Comparison of ENCODE assay signal across 8 cellular contexts in the genomic region with DNA sequence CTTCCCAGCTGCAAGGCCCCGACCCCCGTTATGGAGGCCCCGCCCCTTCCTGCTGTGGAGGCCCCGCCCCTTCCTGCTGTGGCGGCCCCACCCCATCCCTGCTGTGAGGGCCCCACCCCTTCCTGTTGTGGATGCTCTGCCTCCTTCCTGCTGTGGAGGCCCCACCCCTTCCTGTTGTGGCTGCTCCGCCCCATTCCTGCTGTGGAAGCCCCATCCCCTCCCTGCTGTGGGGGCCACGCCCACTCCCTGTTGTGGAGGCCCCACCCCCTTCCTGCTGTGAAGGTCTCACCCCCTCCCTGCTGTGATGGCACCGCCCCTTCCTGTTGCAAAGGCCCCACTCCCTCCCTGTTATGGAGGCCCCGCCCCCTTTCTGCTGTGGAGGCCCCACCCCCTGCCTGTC.
A peak's percentile ranks its signal among the peaks of the same experiment; 100 is the strongest.
DNase-seq lines count a peak whose midpoint lies in the region; ATAC-seq and TF ChIP-seq lines count a peak whose summit lies in the region.

No MANE protein-coding gene starts in this region.

- peaks cover 5% of the 10 kb centered on the region for H3K27me3 Mint-ChIP-seq in CD4-positive, CD25-positive, alpha-beta regulatory T cell

- no peaks in the 10 kb centered on the region for H3K9me3 ChIP-seq in CD4-positive, CD25-positive, alpha-beta regulatory T cell (ENCODE audit: control insufficient read depth in 2 of 2, low read length in 2 of 2)
- H3K9me3 ChIP-seq in Karpas-422 (ENCODE audit: low read length) (no peaks in the 10 kb centered on the region; the same call in 1 of the 2 replicates), MM.1S (replicated peaks; ENCODE audit: insufficient read depth, low read length) (no peaks in the 10 kb centered on the region)

- H3K9ac ChIP-seq in Karpas-422 (ENCODE audit: low read length) (no peak overlapping the region), MM.1S (ENCODE audit: low read length) (no peak overlapping the region)

- DNase-seq in CD4-positive, CD25-positive, alpha-beta regulatory T cell: peak; percentile 28 to 60 (median 38)
- peak; percentile 87 for DNase-seq in Karpas-422
- DNase-seq in UCSD-AML1 (lab: John Stamatoyannopoulos, UW; ENCODE audit: unreplicated experiment): peak; percentile 95
- peak; percentile 12 for DNase-seq in glomerular visceral epithelial cell (ENCODE audit: extremely low spot score)
- no peak for DNase-seq in AML-193 (lab: John Stamatoyannopoulos, UW)
- no peak for DNase-seq in dorsolateral prefrontal cortex
- DNase-seq in MM.1S: no peak

- no peaks in the 10 kb centered on the region for H3K4me1 Mint-ChIP-seq in CD4-positive, CD25-positive, alpha-beta regulatory T cell

- H3K9me3 Mint-ChIP-seq in CD4-positive, CD25-positive, alpha-beta regulatory T cell: peaks cover 0 to 9% (median 0%) of the 10 kb centered on the region in 7 donors

- no peaks in the 10 kb centered on the region for H3K36me3 ChIP-seq in CD4-positive, CD25-positive, alpha-beta regulatory T cell (ENCODE audit: control insufficient read depth, insufficient read depth, low read length)
- H3K36me3 ChIP-seq in Karpas-422 (ENCODE audit: insufficient read depth, low read length) (no peaks in the 10 kb centered on the region), MM.1S (replicated peaks; ENCODE audit: insufficient read depth, low read length) (no peaks in the 10 kb centered on the region)

- TF ChIP-seq CTCF in dorsolateral prefrontal cortex (IDR thresholded peaks at IDR 0.05 in 54 of 56, conservative IDR thresholded peaks at IDR 0.05 in 2 of 56; ENCODE audit: low read depth in 1 of 56, partially characterized antibody in 56 of 56) (no peak), MM.1S (IDR thresholded peaks at IDR 0.05; ENCODE audit: low read length) (no peak)

- H3K79me2 ChIP-seq in Karpas-422 (ENCODE audit: low read length): no peaks in the 10 kb centered on the region
- H3K79me2 ChIP-seq in MM.1S (ENCODE audit: low read length): no peaks in the 10 kb centered on the region

- intact Hi-C loops in dorsolateral prefrontal cortex (cut with DNase I): no loop called here

- no peak overlapping the region for H3K27ac Mint-ChIP-seq in CD4-positive, CD25-positive, alpha-beta regulatory T cell

- H3K4me2 ChIP-seq in Karpas-422 (ENCODE audit: low read depth, low read length, poor library complexity, severe bottlenecking): no peak overlapping the region
- no peak overlapping the region for H3K4me2 ChIP-seq in MM.1S (ENCODE audit: low read depth, low read length)

- H3K36me3 Mint-ChIP-seq in CD4-positive, CD25-positive, alpha-beta regulatory T cell: no peaks in the 10 kb centered on the region

- peak; percentile 54 to 69 for ATAC-seq in CD4-positive, CD25-positive, alpha-beta regulatory T cell (ENCODE audit: low read depth in 2 of 2)
- ATAC-seq in HG02981 (IDR thresholded peaks at IDR 0.05; ENCODE audit: unreplicated experiment): no peak

- H4K20me1 ChIP-seq in Karpas-422 (ENCODE audit: insufficient read depth, low read depth, low read length) (no peaks in the 10 kb centered on the region), MM.1S (ENCODE audit: insufficient read depth, low read length) (no peaks in the 10 kb centered on the region)

- no peaks in the 10 kb centered on the region for H3K27me3 ChIP-seq in CD4-positive, CD25-positive, alpha-beta regulatory T cell (ENCODE audit: control insufficient read depth, insufficient read depth, low read length)
- H3K27me3 ChIP-seq in Karpas-422 (ENCODE audit: low read length) (no peaks in the 10 kb centered on the region; the same call in 1 of the 2 replicates), dorsolateral prefrontal cortex (no peaks in the 10 kb centered on the region), MM.1S (replicated peaks; ENCODE audit: insufficient read depth, low read length) (peaks cover 29% of the 10 kb centered on the region)

- H3K4me3 ChIP-seq in CD4-positive, CD25-positive, alpha-beta regulatory T cell (ENCODE audit: low read depth, low read length): no peak overlapping the region
- H3K4me3 ChIP-seq in Karpas-422 (ENCODE audit: low read length): no peak overlapping the region
- H3K4me3 ChIP-seq in dorsolateral prefrontal cortex: no peak overlapping the region
- H3K4me3 ChIP-seq in MM.1S (ENCODE audit: low read length): no peak overlapping the region

- H3K9me2 ChIP-seq in Karpas-422 (replicated peaks; ENCODE audit: insufficient read depth, low read length): no peaks in the 10 kb centered on the region
- no peaks in the 10 kb centered on the region for H3K9me2 ChIP-seq in MM.1S (replicated peaks; ENCODE audit: insufficient read depth, low read length)

- no peaks in the 10 kb centered on the region for H3K4me1 ChIP-seq in CD4-positive, CD25-positive, alpha-beta regulatory T cell (ENCODE audit: control insufficient read depth, insufficient read depth, low read length, poor library complexity, severe bottlenecking)
- H3K4me1 ChIP-seq in Karpas-422 (ENCODE audit: low read length) (no peaks in the 10 kb centered on the region), MM.1S (ENCODE audit: low read length) (no peaks in the 10 kb centered on the region)

- H3F3A ChIP-seq in MM.1S (ENCODE audit: insufficient read depth, low read length): no peaks in the 10 kb centered on the region

- H3K4me3 Mint-ChIP-seq in CD4-positive, CD25-positive, alpha-beta regulatory T cell: no peak overlapping the region

- H2AFZ ChIP-seq in Karpas-422 (ENCODE audit: low read length): no peak overlapping the region
- H2AFZ ChIP-seq in MM.1S (ENCODE audit: low read length): no peak overlapping the region

- peak overlapping the region; percentile 47 for H3K27ac ChIP-seq in CD4-positive, CD25-positive, alpha-beta regulatory T cell (ENCODE audit: insufficient read depth, low read length, poor library complexity, severe bottlenecking)
- H3K27ac ChIP-seq in Karpas-422 (ENCODE audit: low read length) (no peak overlapping the region), dorsolateral prefrontal cortex (no peak overlapping the region), MM.1S (ENCODE audit: low read length) (no peak overlapping the region)

Comparison
In these comparisons a context has a peak if more than half of its experiments do, and no peak if none do; other contexts are left out.
1. DNase-seq: peak in CD4-positive, CD25-positive, alpha-beta regulatory T cell (3 of 3), Karpas-422 (single experiment), UCSD-AML1 (single experiment) and glomerular visceral epithelial cell (single experiment); none in AML-193 (0 of 2), dorsolateral prefrontal cortex (0 of 10) and MM.1S (single experiment).